20 cellular contexts compared by ENCODE assay signal in the genomic region with DNA sequence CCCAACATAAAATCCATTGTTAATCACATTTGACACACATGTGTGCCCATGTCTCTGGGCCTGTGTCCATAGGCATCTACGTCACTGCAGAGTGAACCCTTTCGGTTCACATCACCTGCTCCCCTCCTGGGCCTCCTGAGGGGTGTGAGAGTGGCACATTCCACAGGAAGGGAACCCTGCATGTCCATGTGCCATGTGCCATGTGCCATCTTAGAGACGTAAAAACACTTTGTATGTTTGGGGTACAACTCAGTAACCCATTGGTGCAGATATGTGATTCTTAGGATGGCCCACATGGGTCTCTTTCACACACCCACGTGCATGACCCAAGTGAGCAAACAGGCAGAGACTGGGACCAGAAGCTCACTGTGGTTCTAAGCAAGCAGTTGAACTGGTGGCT.
DNase-seq lines count a peak whose midpoint lies in the region; ATAC-seq, FAIRE-seq and TF ChIP-seq lines count a peak whose summit lies in the region.
"Had no signal": no experiment of that assay in that cellular context is flagged by ENCODE, and none has a peak within 500 bp of the region (broad histone marks: within the 10 kb centered on the region; RNA-seq: fewer than 3 reads in every experiment).

No MANE protein-coding gene starts in this region.

- no peaks in the 10 kb centered on the region for H4K20me1 ChIP-seq in HepG2 (ENCODE audit: insufficient read depth, low read length)
- H4K20me1 ChIP-seq: BLaER1 treated with 17β-estradiol and CSF1 and Interleukin-3, amounts not matched to agents 10 nM and 100 nM had no signal

- no peak overlapping the region for H2BK12ac ChIP-seq in neuronal stem cell (ENCODE audit: low read length)

- no TSS peak for BruUV-seq in HepG2 (replicated peaks; lab: Mats Ljungman, UMichigan)

- CTCF ChIA-PET in HepG2 (lab: Yijun Ruan, JAX; ENCODE audit: low intra/inter-chr PET ratio, low total read pairs): no interaction called here

- no peaks in the 10 kb centered on the region for H3K79me2 ChIP-seq in HepG2 (ENCODE audit: insufficient read depth, low read length)

- TF ChIP-seq EP300 in HepG2 (IDR thresholded peaks at IDR 0.05; ENCODE audit: low read depth in 2 of 2, low read length in 2 of 2) (no peak), HepG2 (CRISPR knock-in tag; IDR thresholded peaks at IDR 0.05; ENCODE audit: borderline replicate concordance) (no peak)

- TF ChIP-seq RAD21 in HepG2 (CRISPR knock-in tag; IDR thresholded peaks at IDR 0.05): no peak

- intact Hi-C loops in HepG2 (cut with micrococcal nuclease; ENCODE audit: unreplicated experiment): no loop called here
- intact Hi-C loops in right lobe of liver (cut with DNase I): no loop called here

- H3K9me3 ChIP-seq in HepG2 (ENCODE audit: low read length) (no peaks in the 10 kb centered on the region), right lobe of liver (no peaks in the 10 kb centered on the region), neuronal stem cell (replicated peaks in 1 of 2; ENCODE audit: control insufficient read depth in 2 of 2, insufficient read depth in 1 of 2, low read depth in 1 of 2, low read length in 2 of 2) (peaks cover 0 to 7% of the 10 kb centered on the region in 2 donors), Peyer's patch (no peaks in the 10 kb centered on the region)
- H3K9me3 ChIP-seq: Caco-2 had no signal

- H3K27me3 ChIP-seq in HepG2 (ENCODE audit: control insufficient read depth in 1 of 2, insufficient read depth in 2 of 2, low read length in 2 of 2) (no peaks in the 10 kb centered on the region), right lobe of liver (no peaks in the 10 kb centered on the region), neuronal stem cell (ENCODE audit: control insufficient read depth in 3 of 3, insufficient read depth in 3 of 3, low read depth in 1 of 3, low read length in 3 of 3) (no peaks in the 10 kb centered on the region), Peyer's patch (no peaks in the 10 kb centered on the region)
- H3K27me3 ChIP-seq: BLaER1 treated with 17β-estradiol and CSF1 and Interleukin-3, amounts not matched to agents 10 nM and 100 nM had no signal

- no peak overlapping the region for H3K14ac ChIP-seq in neuronal stem cell (ENCODE audit: low read length)

- H3K4me1 ChIP-seq in HepG2 (ENCODE audit: insufficient read depth, low read length) (peaks cover 15% of the 10 kb centered on the region), right lobe of liver (no peaks in the 10 kb centered on the region), neuronal stem cell (ENCODE audit: control insufficient read depth in 2 of 2, insufficient read depth in 1 of 2, low read depth in 1 of 2, low read length in 2 of 2) (peaks cover 9 to 11% of the 10 kb centered on the region in 2 donors), Peyer's patch (peaks cover 0 to 7% (median 0%) of the 10 kb centered on the region in 4 donors)
- H3K4me1 ChIP-seq: A549 had no signal

- no peak overlapping the region for H3K27ac ChIP-seq in HepG2 (ENCODE audit: extremely low read length, insufficient read depth, low read length)
- H3K27ac ChIP-seq in right lobe of liver: no peak overlapping the region
- H3K27ac ChIP-seq in neuronal stem cell (replicated peaks; ENCODE audit: low read length): no peak overlapping the region
- no peak overlapping the region for H3K27ac ChIP-seq in Peyer's patch
- H3K27ac ChIP-seq: 22Rv1; A549; BLaER1 treated with 17β-estradiol and CSF1 and Interleukin-3, amounts not matched to agents 10 nM and 100 nM; C4-2B had no signal

- no peak overlapping the region for H2AK5ac ChIP-seq in neuronal stem cell (ENCODE audit: low read depth, low read length)

- H3K4ac ChIP-seq in neuronal stem cell (ENCODE audit: low read length): peak overlapping the region; percentile 10

- no peak overlapping the region for H4K8ac ChIP-seq in neuronal stem cell (ENCODE audit: low read depth, low read length)

- TF ChIP-seq POLR2A in HepG2 (IDR thresholded peaks at IDR 0.05; ENCODE audit: insufficient read depth in 1 of 2, low read depth in 2 of 2, low read length in 2 of 2) (no peak), right lobe of liver (IDR thresholded peaks at IDR 0.05) (no peak), Peyer's patch (IDR thresholded peaks at IDR 0.05) (no peak)

- H3K9ac ChIP-seq in HepG2 (ENCODE audit: insufficient read depth, low read depth, low read length) (no peak overlapping the region), neuronal stem cell (ENCODE audit: low read depth, low read length, poor library complexity) (no peak overlapping the region)
- H3K9ac ChIP-seq: BLaER1 treated with 17β-estradiol and CSF1 and Interleukin-3, amounts not matched to agents 10 nM and 100 nM had no signal

- H2BK5ac ChIP-seq in neuronal stem cell (ENCODE audit: low read length): no peak overlapping the region

- H3K18ac ChIP-seq in neuronal stem cell (ENCODE audit: low read length): peak overlapping the region; percentile 46

- H2AFZ ChIP-seq in HepG2 (ENCODE audit: low read length) (no peak overlapping the region), neuronal stem cell (ENCODE audit: low read length) (no peak overlapping the region)

- TF ChIP-seq CTCF in HepG2 (CRISPR knock-in tag; IDR thresholded peaks at IDR 0.05): no peak
- TF ChIP-seq CTCF in right lobe of liver (IDR thresholded peaks at IDR 0.05): no peak
- no peak for TF ChIP-seq CTCF in Peyer's patch (IDR thresholded peaks at IDR 0.05)

- H3K79me1 ChIP-seq in neuronal stem cell (ENCODE audit: low read depth, low read length): no peaks in the 10 kb centered on the region

- no peak overlapping the region for H2BK120ac ChIP-seq in neuronal stem cell (ENCODE audit: low read depth, low read length)

- no peak overlapping the region for H2BK15ac ChIP-seq in neuronal stem cell (ENCODE audit: low read length)

- POLR2A ChIA-PET in HepG2 (lab: Yijun Ruan, JAX): no interaction called here

- FAIRE-seq in HepG2 (lab: Jason Lieb, UNC): no peak
- FAIRE-seq: A549, D721Med, G401.6, GM12891, GM19239 had no signal

- H3K4me2 ChIP-seq in HepG2 (ENCODE audit: low read depth, low read length) (no peak overlapping the region), neuronal stem cell (ENCODE audit: insufficient read depth, low read length, poor library complexity, severe bottlenecking) (no peak overlapping the region)
- H3K4me2 ChIP-seq: A549 had no signal

- no peak overlapping the region for H4K91ac ChIP-seq in neuronal stem cell (ENCODE audit: low read depth, low read length, poor library complexity)

- H3K23ac ChIP-seq in neuronal stem cell (ENCODE audit: low read depth, low read length, poor library complexity): peak overlapping the region; percentile 8

- ATAC-seq in HepG2: no peak
- no peak for ATAC-seq in right lobe of liver
- ATAC-seq: A549; CD8-positive, alpha-beta T cell had no signal

- H3K4me3 ChIP-seq in HepG2 (replicated peaks in 1 of 3; ENCODE audit: insufficient read depth in 1 of 3, low read depth in 2 of 3, low read length in 3 of 3) (no peak overlapping the region), right lobe of liver (no peak overlapping the region), neuronal stem cell (ENCODE audit: low read length in 2 of 2) (no peak overlapping the region), Peyer's patch (no peak overlapping the region)
- H3K4me3 ChIP-seq: A549; BLaER1 treated with 17β-estradiol and CSF1 and Interleukin-3, amounts not matched to agents 10 nM and 100 nM had no signal

- DNase-seq in HepG2 (ENCODE audit: low spot score) (no peak), right lobe of liver (no peak), neuronal stem cell (ENCODE audit: low spot score) (no peak), HT-29 (ENCODE audit: low spot score) (no peak), Peyer's patch (no peak)
- DNase-seq: AML-193; Caco-2; Calu3; CD4-positive, alpha-beta T cell; CD8-positive, alpha-beta T cell; DMS79 treated with DMSO at 0.1 percent for 48 hours; GF-D8 had no signal

- H3K36me3 ChIP-seq in HepG2 (replicated peaks in 1 of 2; ENCODE audit: control insufficient read depth in 1 of 2, insufficient read depth in 2 of 2, low read length in 2 of 2): no peaks in the 10 kb centered on the region
- H3K36me3 ChIP-seq in right lobe of liver: no peaks in the 10 kb centered on the region
- H3K36me3 ChIP-seq in neuronal stem cell (replicated peaks in 1 of 2; ENCODE audit: control insufficient read depth in 2 of 2, insufficient read depth in 2 of 2, low read length in 2 of 2): no peaks in the 10 kb centered on the region
- H3K36me3 ChIP-seq in Peyer's patch: no peaks in the 10 kb centered on the region
- H3K36me3 ChIP-seq: BLaER1 treated with 17β-estradiol and CSF1 and Interleukin-3, amounts not matched to agents 10 nM and 100 nM had no signal

- in situ Hi-C loops in HepG2 (cut with HindIII; ENCODE audit: extremely low pct_ligation_motif_present, low pct_unique_long_range_greater_than_20kb): no loop called here

- WGBS in HepG2 (ENCODE audit: low lambda C conversion rate): 40% methylated on average over 4 of the region's 4 CpGs
- WGBS in right lobe of liver (ENCODE audit: insufficient coverage, low coverage, low lambda C conversion rate, missing lambda C conversion rate): 70% methylated on average over 2 of the region's 4 CpGs
- WGBS in neuronal stem cell (ENCODE audit: extremely low coverage in 2 of 2, insufficient read length in 2 of 2, insufficient replicate concordance in 1 of 2), 2 donors: no CpG with 5 or more reads among the region's 4 CpGs

TF ChIP-seq in HepG2, 621 proteins besides CTCF, POLR2A, EP300 and RAD21:
- no peak for TF ChIP-seq MAFG (CRISPR knock-in tag; IDR thresholded peaks at IDR 0.05)
- TF ChIP-seq, protein P1, sequence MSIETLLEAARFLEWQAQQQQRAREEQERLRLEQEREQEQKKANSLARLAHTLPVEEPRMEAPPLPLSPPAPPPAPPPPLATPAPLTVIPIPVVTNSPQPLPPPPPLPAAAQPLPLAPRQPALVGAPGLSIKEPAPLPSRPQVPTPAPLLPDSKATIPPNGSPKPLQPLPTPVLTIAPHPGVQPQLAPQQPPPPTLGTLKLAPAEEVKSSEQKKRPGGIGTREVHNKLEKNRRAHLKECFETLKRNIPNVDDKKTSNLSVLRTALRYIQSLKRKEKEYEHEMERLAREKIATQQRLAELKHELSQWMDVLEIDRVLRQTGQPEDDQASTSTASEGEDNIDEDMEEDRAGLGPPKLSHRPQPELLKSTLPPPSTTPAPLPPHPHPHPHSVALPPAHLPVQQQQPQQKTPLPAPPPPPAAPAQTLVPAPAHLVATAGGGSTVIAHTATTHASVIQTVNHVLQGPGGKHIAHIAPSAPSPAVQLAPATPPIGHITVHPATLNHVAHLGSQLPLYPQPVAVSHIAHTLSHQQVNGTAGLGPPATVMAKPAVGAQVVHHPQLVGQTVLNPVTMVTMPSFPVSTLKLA (IDR thresholded peaks at IDR 0.05): peak; percentile 97
